ENCODE assay signal across 22 cellular contexts in the genomic region with DNA sequence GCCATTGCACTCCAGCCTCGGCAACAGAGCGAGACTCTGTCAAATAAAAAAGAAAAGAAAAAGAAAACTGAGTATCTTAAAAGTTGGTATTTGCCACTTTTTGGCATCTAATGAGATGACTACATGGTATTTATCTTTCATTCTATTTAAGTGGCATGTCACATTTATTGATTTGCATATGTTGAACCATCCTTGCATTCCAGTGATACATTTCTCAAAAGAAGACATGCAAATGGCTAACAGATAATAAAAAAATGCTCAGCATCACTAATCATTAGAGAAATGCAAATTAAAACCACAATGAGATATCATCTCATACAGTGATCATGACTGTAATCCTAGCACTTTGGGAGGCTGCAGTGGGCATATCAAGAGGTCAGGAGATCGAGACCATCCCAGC.
"Had no signal": no experiment of that assay in that cellular context is flagged by ENCODE, and none has a peak within 500 bp of the region (broad histone marks: within the 10 kb centered on the region; RNA-seq: fewer than 3 reads in every experiment).

No MANE protein-coding gene starts in this region.

- H3K4me3 ChIP-seq: left ventricle myocardium inferior, lung, ovary, right atrium auricular region, right lobe of liver, smooth muscle cell, tibial nerve, uterus had no signal

- DNase-seq: hypothalamus; immature natural killer cell; islet precursor cell; left ventricle myocardium inferior; mesendoderm; naive thymus-derived CD4-positive, alpha-beta T cell; ovary; right lobe of liver; stimulated activated CD4-positive, alpha-beta T cell treated with anti-CD3 and anti-CD28 coated beads, Interleukin-1b, Interleukin-23, amount 100 ng/mL, for 48 hours; stimulated activated CD4-positive, alpha-beta T cell treated with anti-CD3 and anti-CD28 coated beads, Interleukin-2, amount 100 ng/mL, for 48 hours; stimulated activated CD4-positive, alpha-beta T cell treated with anti-CD3 and anti-CD28 coated beads, Interleukin-4, amount 100 ng/mL, for 4 hours; stimulated activated CD8-positive, alpha-beta memory T cell treated with anti-CD3 and anti-CD28 coated beads, Interleukin-4, amount 100 ng/mL, for 48 hours; stimulated activated naive CD4-positive, alpha-beta T cell treated with Interleukin-2 at 50 U/mL for 16 hours; stimulated activated naive CD8-positive, alpha-beta T cell treated with anti-CD3 and anti-CD28 coated beads, Interleukin-15, amount 100 ng/mL, for 72 hours; substantia nigra; uterus had no signal

- ATAC-seq: naive thymus-derived CD4-positive, alpha-beta T cell; natural killer cell treated with Interleukin-12 subunit alpha and Interleukin-12 subunit beta and Interleukin-15 and Interleukin-18, amount 100 ng/mL, for 72 hours; right lobe of liver; stimulated activated memory B cell treated with anti-CD40 and anti-IgM and Interleukin-4, amounts not matched to agents 10 μg/mL and 1 μg/mL and 100 μg/mL, for 72 hours; stimulated activated naive CD8-positive, alpha-beta T cell treated with anti-CD3 and anti-CD28 coated beads, Interleukin-15, amount 100 ng/mL, for 72 hours had no signal
